19 cellular contexts compared by ENCODE assay signal in the genomic region with DNA sequence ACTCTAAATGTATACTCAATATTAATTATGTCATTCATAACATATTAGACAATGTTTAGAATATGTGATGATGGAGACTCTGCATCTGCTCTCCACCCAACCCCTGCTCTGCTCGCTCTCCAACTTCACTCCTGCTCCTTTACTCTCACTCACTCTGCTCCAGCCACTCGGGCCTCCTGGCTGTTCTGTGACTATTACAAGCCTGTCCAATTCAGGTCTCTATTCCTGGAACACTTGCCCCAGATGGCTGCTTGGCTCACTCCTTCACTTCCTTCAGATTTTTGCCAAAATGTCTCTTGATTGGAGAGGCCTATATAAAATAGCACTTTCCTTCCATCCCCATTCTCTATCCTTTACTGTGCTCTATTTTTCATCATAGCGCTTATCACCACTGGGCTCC.
"Had no signal": no experiment of that assay in that cellular context is flagged by ENCODE, and none has a peak within 500 bp of the region (broad histone marks: within the 10 kb centered on the region; RNA-seq: fewer than 3 reads in every experiment).

No MANE protein-coding gene starts in this region.

- H3K36me3 ChIP-seq: neural progenitor cell, thyroid gland had no signal

- H3K9me3 ChIP-seq: mucosa of descending colon, SK-N-SH, spleen, thyroid gland had no signal

- H3K27ac ChIP-seq: epithelial cell of prostate, neural progenitor cell, spleen, thyroid gland had no signal

- H3K4me1 ChIP-seq: spleen, thyroid gland had no signal

- H3K27me3 ChIP-seq: neural progenitor cell, spleen, thyroid gland had no signal

- ATAC-seq: activated T-cell treated with anti-CD3 and anti-CD28 coated beads, Interleukin-2, amount 50 U/mL, for 72 hours; left lobe of liver; mucosa of descending colon; stimulated activated naive B cell treated with anti-CD40 and anti-IgM and Interleukin-4, amounts not matched to agents 10 μg/mL and 1 μg/mL and 100 μg/mL, for 72 hours; T-cell had no signal

- H3K4me3 ChIP-seq: mucosa of descending colon, neural progenitor cell, spleen, thyroid gland had no signal

- DNase-seq: activated CD4-positive, CD25-positive, alpha-beta regulatory T cell treated with anti-CD3 and anti-CD28 coated beads, Interleukin-2, amount 50 U/mL, for 72 hours; activated CD8-positive, alpha-beta memory T cell treated with anti-CD3 and anti-CD28 coated beads for 24 hours; activated CD8-positive, alpha-beta memory T cell treated with anti-CD3 and anti-CD28 coated beads, Interleukin-2, amount 50 U/mL, for 48 hours; activated effector memory CD4-positive, alpha-beta T cell treated with anti-CD3 and anti-CD28 coated beads, Interleukin-2, amount 50 U/mL, for 16 hours; activated T-cell treated with anti-CD3 and anti-CD28 coated beads, Interleukin-2, amount 50 U/mL, for 72 hours; endodermal cell; foreskin fibroblast; mucosa of descending colon; naive B cell; SK-N-SH; spleen; stimulated activated CD4-positive, alpha-beta T cell treated with anti-CD3 and anti-CD28 coated beads, Interleukin-4, amount 100 ng/mL, for 4 hours; stimulated activated naive B cell treated with anti-CD40 and anti-IgM and Interleukin-4, amounts not matched to agents 10 μg/mL and 1 μg/mL and 100 μg/mL, for 72 hours; T-cell; T-helper 9 cell; thyroid gland had no signal
